ENCODE assay signal across 8 cellular contexts in the genomic region with DNA sequence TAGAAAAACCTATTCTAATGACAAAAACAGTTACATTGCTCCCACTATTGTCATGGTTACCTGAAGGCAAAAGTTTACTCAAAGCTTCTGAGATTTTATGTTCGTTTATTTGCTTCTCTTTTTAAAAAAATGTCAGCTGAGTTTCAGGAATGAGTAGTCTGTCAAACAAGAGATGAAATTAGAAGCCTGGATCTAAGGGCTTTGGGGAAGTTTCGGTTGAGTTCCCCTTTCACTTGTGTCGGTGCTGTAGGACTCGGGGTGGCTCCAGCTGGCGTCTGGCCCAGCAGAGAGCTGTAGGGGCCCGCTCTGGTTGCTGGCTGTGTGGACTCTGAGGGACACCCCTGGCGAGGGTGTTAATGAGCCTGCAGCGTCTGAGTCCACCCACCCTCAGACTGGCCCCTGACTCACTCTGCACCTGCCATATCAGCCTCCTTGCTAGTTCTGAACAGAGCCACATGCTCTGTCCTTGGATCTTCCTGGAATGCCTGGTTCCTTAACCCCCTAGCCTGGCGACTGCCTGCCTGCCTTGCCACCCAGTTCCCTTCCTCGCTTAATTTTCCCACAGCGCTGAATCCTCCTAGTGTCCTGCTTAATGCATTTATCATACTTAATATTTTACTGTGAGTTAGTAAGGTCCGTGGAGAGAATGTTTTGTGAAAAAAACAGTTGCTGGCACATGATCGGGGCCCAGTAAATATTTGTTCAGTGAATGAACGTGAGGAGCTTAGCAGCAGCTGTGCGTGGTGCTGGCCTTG. TPM values are rescaled to one million over a fixed set of nuclear protein-coding genes. Genes with fewer than 3 reads are reported as not detected.
DNase-seq lines count a peak whose midpoint lies in the region; ATAC-seq and TF ChIP-seq lines count a peak whose summit lies in the region.

No MANE protein-coding gene starts in this region.

- H3K9me3 ChIP-seq in DND-41 (ENCODE audit: insufficient read depth, low read length, severe bottlenecking) (no peaks in the 10 kb centered on the region), Peyer's patch (no peaks in the 10 kb centered on the region), ascending aorta (no peaks in the 10 kb centered on the region), iPS DF 6.9 (ENCODE audit: control insufficient read depth, insufficient read depth, low read length) (no peaks in the 10 kb centered on the region)

- intact Hi-C loops in ascending aorta (cut with DNase I): loop anchor here (10.0 kb wide), 1 partner anchor 272 kb away; a partner anchor contains a TSS

- H3K4me1 ChIP-seq in DND-41 (ENCODE audit: insufficient read depth, low read length) (peaks cover 28% of the 10 kb centered on the region), Peyer's patch (peaks cover 1 to 61% (median 12%) of the 10 kb centered on the region in 4 donors), ascending aorta (peaks cover 11 to 12% of the 10 kb centered on the region in 2 donors), iPS DF 6.9 (ENCODE audit: control insufficient read depth, insufficient read depth, low read length) (peaks cover 1% of the 10 kb centered on the region)

- H3K4me3 ChIP-seq in DND-41 (ENCODE audit: low read depth in 1 of 2, low read length in 2 of 2) (peak overlapping the region; percentile 51 to 60), Peyer's patch (peak overlapping the region; percentile 58 to 87 (median 64)), ascending aorta (peak overlapping the region; percentile 77 to 91), iPS DF 6.9 (ENCODE audit: low read length) (peak overlapping the region; percentile 17; the same call in 1 of the 2 replicates), retinal pigment epithelial cell (ENCODE audit: low read length) (peak overlapping the region; percentile 76)

- TF ChIP-seq POLR2A in Peyer's patch (IDR thresholded peaks at IDR 0.05): peak; percentile 58 to 59

- H3K36me3 ChIP-seq in DND-41 (ENCODE audit: insufficient read depth, low read length): peaks cover 26% of the 10 kb centered on the region
- H3K36me3 ChIP-seq in Peyer's patch: peaks cover 0 to 5% (median 0%) of the 10 kb centered on the region in 3 donors
- no peaks in the 10 kb centered on the region for H3K36me3 ChIP-seq in ascending aorta
- H3K36me3 ChIP-seq in iPS DF 6.9 (ENCODE audit: control insufficient read depth, insufficient read depth, low read length): no peaks in the 10 kb centered on the region

- H3K27ac ChIP-seq in DND-41 (ENCODE audit: low read length) (peak overlapping the region; percentile 62), Peyer's patch (peak overlapping the region; percentile 75 to 94 (median 84)), ascending aorta (peak overlapping the region; percentile 62 to 63), iPS DF 6.9 (ENCODE audit: low read length) (no peak overlapping the region)

- peaks cover 54% of the 10 kb centered on the region for H4K20me1 ChIP-seq in DND-41 (ENCODE audit: insufficient read depth, low read length)

- peak overlapping the region; percentile 76 for H3K4me2 ChIP-seq in DND-41 (ENCODE audit: insufficient read depth, low read length)

- H3K9ac ChIP-seq in DND-41 (ENCODE audit: low read depth, low read length): peak overlapping the region; percentile 76

- no peak overlapping the region for H2AFZ ChIP-seq in DND-41 (ENCODE audit: low read depth, low read length)

- DNase-seq in DND-41 (peak; percentile 28), Peyer's patch (peak; percentile 65 to 83 (median 77)), ascending aorta (ENCODE audit: low spot score in 2 of 2) (peak in 1 of 2 donors; percentile 70), iPS DF 6.9 (ENCODE audit: low read depth, low spot score) (no peak), retinal pigment epithelial cell (ENCODE audit: low read depth) (no peak), occipital lobe (lab: John Stamatoyannopoulos, UW) (no peak), OCI-M2 (lab: John Stamatoyannopoulos, UW; ENCODE audit: unreplicated experiment) (no peak)

- H3K27me3 ChIP-seq in DND-41 (ENCODE audit: insufficient read depth, low read length, poor library complexity): no peaks in the 10 kb centered on the region
- H3K27me3 ChIP-seq in Peyer's patch: no peaks in the 10 kb centered on the region
- no peaks in the 10 kb centered on the region for H3K27me3 ChIP-seq in ascending aorta
- H3K27me3 ChIP-seq in iPS DF 6.9 (ENCODE audit: control insufficient read depth, insufficient read depth, low read length): no peaks in the 10 kb centered on the region

- ATAC-seq in DND-41 (ENCODE audit: insufficient read depth, low read depth): peak; percentile 34
- ATAC-seq in HG03432 (IDR thresholded peaks at IDR 0.05; ENCODE audit: unreplicated experiment): peak; percentile 25

- TF ChIP-seq CTCF in DND-41 (IDR thresholded peaks at IDR 0.05; ENCODE audit: borderline replicate concordance, extremely low read depth, low read length, poor library complexity, severe bottlenecking): no peak
- TF ChIP-seq CTCF in Peyer's patch (IDR thresholded peaks at IDR 0.05): no peak
- TF ChIP-seq CTCF in ascending aorta (IDR thresholded peaks at IDR 0.05): no peak
- TF ChIP-seq CTCF in retinal pigment epithelial cell (conservative IDR thresholded peaks at IDR 0.05; ENCODE audit: low read depth, low read length): no peak

- H3K79me2 ChIP-seq in DND-41 (ENCODE audit: insufficient read depth, low read length): peaks cover 60% of the 10 kb centered on the region

- WGBS in iPS DF 6.9 (ENCODE audit: insufficient coverage, insufficient read length): no CpG with 5 or more reads among the region's 15 CpGs

RNA-seq across cellular contexts. Expression of a gene that starts 1.4 kb away (rescaled TPM):
- 100 to 1,000 TPM in 3 of 4 donors, 10 to 100 TPM in 1; 41.3 to 137 (median 113) TPM for total RNA-seq in Peyer's patch
- total RNA-seq in ascending aorta: 42.9 TPM
- total RNA-seq in occipital lobe: 99.7 TPM

RNA-seq across cellular contexts. Expression of a gene that starts 31.2 kb away (rescaled TPM):
- total RNA-seq in Peyer's patch (10 to 100 TPM; 59.4 to 78.7 (median 65.1) TPM), ascending aorta (161 TPM), occipital lobe (20.3 TPM)

RNA-seq across cellular contexts. Expression of a gene that starts 35.0 kb away (rescaled TPM):
- total RNA-seq in Peyer's patch (not detected), ascending aorta (not detected), occipital lobe (not detected)

RNA-seq across cellular contexts. Expression of a gene that starts 59.9 kb away (rescaled TPM):
- total RNA-seq in Peyer's patch (100 to 1,000 TPM in 3 of 4 donors, 10 to 100 TPM in 1; 70.4 to 189 (median 136) TPM), ascending aorta (95.4 TPM), occipital lobe (17.8 TPM)

Comparison
In these comparisons a context has a peak if more than half of its experiments do, and no peak if none do; other contexts are left out.
1. DNase-seq: peak in DND-41 (single experiment) and Peyer's patch (3 of 3); none in iPS DF 6.9 (single experiment), retinal pigment epithelial cell (single experiment), occipital lobe (single experiment) and OCI-M2 (single experiment).
2. H3K4me3 ChIP-seq: peak in every context shown above with its lines; median percentile 84 in ascending aorta; 76 in retinal pigment epithelial cell; 64 in Peyer's patch; 56 in DND-41; 17 in iPS DF 6.9.